1 cellular context compared by ENCODE assay signal in the genomic region with DNA sequence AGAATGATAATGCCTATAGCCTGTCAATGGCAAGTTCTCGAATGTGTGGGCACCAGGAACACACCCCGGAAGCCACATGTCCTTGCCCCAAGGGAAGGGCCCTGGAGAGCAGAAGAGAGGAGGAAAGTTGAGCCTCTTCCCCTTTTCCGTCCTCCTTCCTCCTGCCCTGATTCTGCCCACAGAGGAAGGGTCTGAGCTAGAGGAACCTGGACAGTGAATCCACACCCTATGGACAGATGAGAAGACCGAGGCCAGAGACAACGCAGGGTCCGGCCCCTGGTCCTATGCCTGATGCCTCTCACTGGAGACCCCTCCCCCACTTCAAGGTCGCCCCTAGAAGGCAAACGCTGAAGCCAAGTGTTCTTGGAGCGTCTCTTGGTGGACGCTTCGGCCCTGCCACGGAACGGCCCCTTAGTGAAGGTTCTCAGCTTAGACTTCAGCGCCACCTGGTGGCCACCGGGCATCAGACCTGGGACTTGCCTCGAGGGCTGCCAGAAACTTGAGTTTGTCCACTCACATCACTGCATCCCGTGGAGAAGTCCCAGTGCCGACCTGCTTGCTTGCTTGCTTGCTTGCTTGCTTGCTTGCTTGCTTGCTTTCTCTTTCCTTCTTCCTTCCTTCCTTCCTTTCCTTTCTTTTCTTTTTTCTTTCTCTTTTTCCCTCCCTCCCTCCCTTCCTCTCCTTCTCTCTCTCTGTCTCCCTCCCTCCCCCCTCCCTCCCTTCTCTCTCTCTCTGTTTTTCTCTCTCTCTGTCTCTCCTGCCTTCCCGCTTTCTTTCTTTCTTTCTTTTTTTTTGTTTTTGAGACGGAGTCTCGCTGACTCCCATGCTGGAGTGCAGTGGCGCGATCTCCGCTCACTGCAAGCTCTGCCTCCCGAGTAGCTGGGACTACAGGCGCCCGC.
TF ChIP-seq lines count a peak whose summit lies in the region.

No MANE protein-coding gene starts in this region.

TF ChIP-seq in SK-N-SH treated with all-trans-retinoic acid at 6 μM for 48 hours, 23 proteins besides CTCF, POLR2A, EP300 and RAD21 (continued from another document):
- TF ChIP-seq, protein P1, sequence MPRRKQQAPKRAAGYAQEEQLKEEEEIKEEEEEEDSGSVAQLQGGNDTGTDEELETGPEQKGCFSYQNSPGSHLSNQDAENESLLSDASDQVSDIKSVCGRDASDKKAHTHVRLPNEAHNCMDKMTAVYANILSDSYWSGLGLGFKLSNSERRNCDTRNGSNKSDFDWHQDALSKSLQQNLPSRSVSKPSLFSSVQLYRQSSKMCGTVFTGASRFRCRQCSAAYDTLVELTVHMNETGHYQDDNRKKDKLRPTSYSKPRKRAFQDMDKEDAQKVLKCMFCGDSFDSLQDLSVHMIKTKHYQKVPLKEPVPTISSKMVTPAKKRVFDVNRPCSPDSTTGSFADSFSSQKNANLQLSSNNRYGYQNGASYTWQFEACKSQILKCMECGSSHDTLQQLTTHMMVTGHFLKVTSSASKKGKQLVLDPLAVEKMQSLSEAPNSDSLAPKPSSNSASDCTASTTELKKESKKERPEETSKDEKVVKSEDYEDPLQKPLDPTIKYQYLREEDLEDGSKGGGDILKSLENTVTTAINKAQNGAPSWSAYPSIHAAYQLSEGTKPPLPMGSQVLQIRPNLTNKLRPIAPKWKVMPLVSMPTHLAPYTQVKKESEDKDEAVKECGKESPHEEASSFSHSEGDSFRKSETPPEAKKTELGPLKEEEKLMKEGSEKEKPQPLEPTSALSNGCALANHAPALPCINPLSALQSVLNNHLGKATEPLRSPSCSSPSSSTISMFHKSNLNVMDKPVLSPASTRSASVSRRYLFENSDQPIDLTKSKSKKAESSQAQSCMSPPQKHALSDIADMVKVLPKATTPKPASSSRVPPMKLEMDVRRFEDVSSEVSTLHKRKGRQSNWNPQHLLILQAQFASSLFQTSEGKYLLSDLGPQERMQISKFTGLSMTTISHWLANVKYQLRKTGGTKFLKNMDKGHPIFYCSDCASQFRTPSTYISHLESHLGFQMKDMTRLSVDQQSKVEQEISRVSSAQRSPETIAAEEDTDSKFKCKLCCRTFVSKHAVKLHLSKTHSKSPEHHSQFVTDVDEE (CRISPR knock-in tag; IDR thresholded peaks at IDR 0.05), result no peak
- TF ChIP-seq ISL1 (CRISPR knock-in tag; IDR thresholded peaks at IDR 0.05), result no peak
- no peak for TF ChIP-seq TOX (CRISPR knock-in tag; IDR thresholded peaks at IDR 0.05; ENCODE audit: borderline replicate concordance)
- TF ChIP-seq, protein P2, sequence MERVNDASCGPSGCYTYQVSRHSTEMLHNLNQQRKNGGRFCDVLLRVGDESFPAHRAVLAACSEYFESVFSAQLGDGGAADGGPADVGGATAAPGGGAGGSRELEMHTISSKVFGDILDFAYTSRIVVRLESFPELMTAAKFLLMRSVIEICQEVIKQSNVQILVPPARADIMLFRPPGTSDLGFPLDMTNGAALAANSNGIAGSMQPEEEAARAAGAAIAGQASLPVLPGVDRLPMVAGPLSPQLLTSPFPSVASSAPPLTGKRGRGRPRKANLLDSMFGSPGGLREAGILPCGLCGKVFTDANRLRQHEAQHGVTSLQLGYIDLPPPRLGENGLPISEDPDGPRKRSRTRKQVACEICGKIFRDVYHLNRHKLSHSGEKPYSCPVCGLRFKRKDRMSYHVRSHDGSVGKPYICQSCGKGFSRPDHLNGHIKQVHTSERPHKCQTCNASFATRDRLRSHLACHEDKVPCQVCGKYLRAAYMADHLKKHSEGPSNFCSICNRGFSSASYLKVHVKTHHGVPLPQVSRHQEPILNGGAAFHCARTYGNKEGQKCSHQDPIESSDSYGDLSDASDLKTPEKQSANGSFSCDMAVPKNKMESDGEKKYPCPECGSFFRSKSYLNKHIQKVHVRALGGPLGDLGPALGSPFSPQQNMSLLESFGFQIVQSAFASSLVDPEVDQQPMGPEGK (CRISPR knock-in tag; IDR thresholded peaks at IDR 0.05; ENCODE audit: borderline replicate concordance), result no peak
- TF ChIP-seq, protein P3, sequence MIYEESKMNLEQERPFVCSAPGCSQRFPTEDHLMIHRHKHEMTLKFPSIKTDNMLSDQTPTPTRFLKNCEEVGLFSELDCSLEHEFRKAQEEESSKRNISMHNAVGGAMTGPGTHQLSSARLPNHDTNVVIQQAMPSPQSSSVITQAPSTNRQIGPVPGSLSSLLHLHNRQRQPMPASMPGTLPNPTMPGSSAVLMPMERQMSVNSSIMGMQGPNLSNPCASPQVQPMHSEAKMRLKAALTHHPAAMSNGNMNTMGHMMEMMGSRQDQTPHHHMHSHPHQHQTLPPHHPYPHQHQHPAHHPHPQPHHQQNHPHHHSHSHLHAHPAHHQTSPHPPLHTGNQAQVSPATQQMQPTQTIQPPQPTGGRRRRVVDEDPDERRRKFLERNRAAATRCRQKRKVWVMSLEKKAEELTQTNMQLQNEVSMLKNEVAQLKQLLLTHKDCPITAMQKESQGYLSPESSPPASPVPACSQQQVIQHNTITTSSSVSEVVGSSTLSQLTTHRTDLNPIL (CRISPR knock-in tag; IDR thresholded peaks at IDR 0.05; ENCODE audit: low read depth), result no peak
